8 cellular contexts compared by ENCODE assay signal in genomic region chr9:2809692-2810423, GRCh38. TPM values are rescaled to one million over a fixed set of nuclear protein-coding genes. Genes with fewer than 3 reads are reported as not detected.
A peak's percentile ranks its signal among the peaks of the same experiment; 100 is the strongest.
DNase-seq lines count a peak whose midpoint lies in the region; TF ChIP-seq lines count a peak whose summit lies in the region.

No MANE protein-coding gene starts in this region.

- no peak overlapping the region for H3K27ac Mint-ChIP-seq in T-helper 2 cell treated with Interferon-gamma antibody and Interleukin-4, amounts not matched to agents 5 μg/mL and 100 μg/mL, for 36 hours

- H3K27me3 ChIP-seq in colonic mucosa (no peaks in the 10 kb centered on the region), subcutaneous abdominal adipose tissue (ENCODE audit: control insufficient read depth in 5 of 5, insufficient read depth in 4 of 5, low read length in 5 of 5) (no peaks in the 10 kb centered on the region)

- H3K27ac ChIP-seq in colonic mucosa: peak overlapping the region; percentile 8
- H3K27ac ChIP-seq in subcutaneous abdominal adipose tissue (ENCODE audit: low read depth, low read length): peak overlapping the region; percentile 61

- no peaks in the 10 kb centered on the region for H3K36me3 ChIP-seq in colonic mucosa
- peaks cover 30 to 51% (median 43%) of the 10 kb centered on the region in 5 donors for H3K36me3 ChIP-seq in subcutaneous abdominal adipose tissue (ENCODE audit: control insufficient read depth in 5 of 5, insufficient read depth in 5 of 5, low read length in 5 of 5)

- H3K4me1 Mint-ChIP-seq in T-helper 2 cell treated with Interferon-gamma antibody and Interleukin-4, amounts not matched to agents 5 μg/mL and 100 μg/mL, for 36 hours (ENCODE audit: low read depth): no peaks in the 10 kb centered on the region

- H3K4me3 Mint-ChIP-seq in T-helper 2 cell treated with Interferon-gamma antibody and Interleukin-4, amounts not matched to agents 5 μg/mL and 100 μg/mL, for 36 hours: no peak overlapping the region

- H3K9me3 ChIP-seq in colonic mucosa (no peaks in the 10 kb centered on the region), subcutaneous abdominal adipose tissue (ENCODE audit: control insufficient read depth in 5 of 5, low read length in 5 of 5) (no peaks in the 10 kb centered on the region)

- peak; percentile 38 for DNase-seq in HT1080 (ENCODE audit: low read depth)
- DNase-seq in colonic mucosa: no peak
- peak; percentile 100 for DNase-seq in kidney glomerular epithelial cell (lab: John Stamatoyannopoulos, UW)
- DNase-seq in T-helper 2 cell treated with Interferon-gamma antibody and Interleukin-4, amounts not matched to agents 5 μg/mL and 100 μg/mL, for 36 hours (ENCODE audit: low spot score): no peak
- DNase-seq in activated CD8-positive, alpha-beta memory T cell treated with anti-CD3 and anti-CD28 coated beads, Interleukin-2, amount 50 U/mL, for 48 hours: no peak
- no peak for DNase-seq in NCI-H1417 treated with DMSO at 0.1 percent for 48 hours (lab: John Stamatoyannopoulos, UW)
- DNase-seq in NCI-H82 treated with DMSO at 0.1 percent for 48 hours (lab: John Stamatoyannopoulos, UW; ENCODE audit: unreplicated experiment): no peak

- TF ChIP-seq CTCF in colonic mucosa (IDR thresholded peaks at IDR 0.05): no peak

- H3K36me3 Mint-ChIP-seq in T-helper 2 cell treated with Interferon-gamma antibody and Interleukin-4, amounts not matched to agents 5 μg/mL and 100 μg/mL, for 36 hours (ENCODE audit: low read depth): peaks cover 39% of the 10 kb centered on the region

- no peaks in the 10 kb centered on the region for H3K9me3 Mint-ChIP-seq in T-helper 2 cell treated with Interferon-gamma antibody and Interleukin-4, amounts not matched to agents 5 μg/mL and 100 μg/mL, for 36 hours

- H3K27me3 Mint-ChIP-seq in T-helper 2 cell treated with Interferon-gamma antibody and Interleukin-4, amounts not matched to agents 5 μg/mL and 100 μg/mL, for 36 hours (ENCODE audit: low read depth): no peaks in the 10 kb centered on the region

- H3K4me1 ChIP-seq in colonic mucosa (no peaks in the 10 kb centered on the region), subcutaneous abdominal adipose tissue (ENCODE audit: control insufficient read depth in 5 of 5, insufficient read depth in 5 of 5, low read length in 5 of 5) (peaks cover 0 to 26% (median 5%) of the 10 kb centered on the region in 5 donors)

- peak overlapping the region in 1 of 2 donors; percentile 10 for H3K9ac ChIP-seq in colonic mucosa (ENCODE audit: low read depth in 2 of 2, low read length in 2 of 2)
- H3K9ac ChIP-seq in subcutaneous abdominal adipose tissue (ENCODE audit: low read length in 5 of 5): no peak overlapping the region

- H3K4me3 ChIP-seq in colonic mucosa (no peak overlapping the region), subcutaneous abdominal adipose tissue (ENCODE audit: low read depth in 1 of 5, low read length in 5 of 5) (no peak overlapping the region)

- intact Hi-C loops in colonic mucosa (cut with DNase I): loop anchor here (10.0 kb wide), 1 partner anchor 675 kb away; no protein-coding TSS in a partner anchor

RNA-seq across cellular contexts. Expression of gene PUM3, which starts 34.0 kb away (rescaled TPM):
- 80.4 and 102 TPM in 2 replicates for total RNA-seq in HT1080 (2014; rRNA removed; shearing (Covaris generic))
- 67.5 and 69.8 TPM in 2 replicates for polyA plus RNA-seq in HT1080 (2015; cell fraction: cytosol; rRNA removed)
- polyA plus RNA-seq in HT1080 (2015; cell fraction: nucleus; rRNA removed): 126 and 136 TPM in 2 replicates
- total RNA-seq in colonic mucosa: 10 to 100 TPM; 27.0 to 47.6 TPM

Comparison
In these comparisons a context has a peak if more than half of its experiments do, and no peak if none do; other contexts are left out.
1. DNase-seq: peak in HT1080 (single experiment) and kidney glomerular epithelial cell (single experiment); none in colonic mucosa (single experiment), T-helper 2 cell treated with Interferon-gamma antibody and Interleukin-4, amounts not matched to agents 5 μg/mL and 100 μg/mL, for 36 hours (single experiment), activated CD8-positive, alpha-beta memory T cell treated with anti-CD3 and anti-CD28 coated beads, Interleukin-2, amount 50 U/mL, for 48 hours (single experiment), NCI-H1417 treated with DMSO at 0.1 percent for 48 hours (single experiment) and NCI-H82 treated with DMSO at 0.1 percent for 48 hours (single experiment).